8 cellular contexts compared by ENCODE assay signal in genomic region chr20:48769111-48769879, GRCh38. TPM values are rescaled to one million over a fixed set of nuclear protein-coding genes. Genes with fewer than 3 reads are reported as not detected.
DNase-seq lines count a peak whose midpoint lies in the region; ATAC-seq, FAIRE-seq and TF ChIP-seq lines count a peak whose summit lies in the region.

No MANE protein-coding gene starts in this region.

- H3K9ac ChIP-seq in HepG2 (ENCODE audit: insufficient read depth, low read depth, low read length), result no peak overlapping the region

- peaks cover 46 to 63% of the 10 kb centered on the region in 2 donors for H3K4me1 Mint-ChIP-seq in stimulated activated naive B cell treated with anti-CD40 and anti-IgM and Interleukin-4, amounts not matched to agents 10 μg/mL and 1 μg/mL and 100 μg/mL, for 72 hours

- WGBS in HepG2 (ENCODE audit: low lambda C conversion rate), result 32% methylated on average over 19 of the region's 19 CpGs
- whole genome bisulfite sequencing in gastroesophageal sphincter (ENCODE audit: low coverage in 1 of 2), 2 donors, result 61 to 74% methylated on average over 11 of the region's 19 CpGs

- TF ChIP-seq EP300 in HepG2 (IDR thresholded peaks at IDR 0.05; ENCODE audit: low read depth in 2 of 2, low read length in 2 of 2) (no peak), HepG2 (CRISPR knock-in tag; IDR thresholded peaks at IDR 0.05; ENCODE audit: borderline replicate concordance) (no peak), gastroesophageal sphincter (IDR thresholded peaks at IDR 0.05) (no peak)

- no TSS peak for BruUV-seq in HepG2 (replicated peaks; lab: Mats Ljungman, UMichigan)

- H3K9me3 ChIP-seq in HepG2 (ENCODE audit: low read length) (0 out of 2 replicates have a peak, but pooled peaks cover 4% of the 10 kb centered on the region), gastroesophageal sphincter (no peaks in the 10 kb centered on the region)

- DNase-seq in SHP77 (lab: John Stamatoyannopoulos, UW) (peak; percentile 40 to 54), SHP77 treated with DMSO at 0.1 percent for 48 hours (lab: John Stamatoyannopoulos, UW) (no peak), activated T-cell treated with anti-CD3 and anti-CD28 coated beads for 1 hour (ENCODE audit: low read depth) (peak; percentile 61), HepG2 (ENCODE audit: low spot score) (no peak), NCI-H128 (lab: John Stamatoyannopoulos, UW; ENCODE audit: unreplicated experiment) (no peak), NCI-H748 treated with DMSO at 0.1 percent for 48 hours (lab: John Stamatoyannopoulos, UW) (no peak)
- DNase-seq in stimulated activated naive B cell treated with anti-CD40 and anti-IgM and Interleukin-4, amounts not matched to agents 10 μg/mL and 1 μg/mL and 100 μg/mL, for 72 hours, result peak; percentile 58

- peaks cover 0 to 2% of the 10 kb centered on the region in 2 donors for H3K9me3 Mint-ChIP-seq in stimulated activated naive B cell treated with anti-CD40 and anti-IgM and Interleukin-4, amounts not matched to agents 10 μg/mL and 1 μg/mL and 100 μg/mL, for 72 hours

- in situ Hi-C loops in HepG2 (cut with HindIII; ENCODE audit: extremely low pct_ligation_motif_present, low pct_unique_long_range_greater_than_20kb), result no loop called here

- H3K36me3 ChIP-seq in HepG2 (replicated peaks in 1 of 2; ENCODE audit: control insufficient read depth in 1 of 2, insufficient read depth in 2 of 2, low read length in 2 of 2) (no peaks in the 10 kb centered on the region), gastroesophageal sphincter (no peaks in the 10 kb centered on the region)

- TF ChIP-seq CTCF in HepG2 (CRISPR knock-in tag; IDR thresholded peaks at IDR 0.05), result no peak
- TF ChIP-seq CTCF in gastroesophageal sphincter (IDR thresholded peaks at IDR 0.05), result no peak

- peaks cover 5 to 24% of the 10 kb centered on the region in 2 donors for H3K36me3 Mint-ChIP-seq in stimulated activated naive B cell treated with anti-CD40 and anti-IgM and Interleukin-4, amounts not matched to agents 10 μg/mL and 1 μg/mL and 100 μg/mL, for 72 hours

- no peaks in the 10 kb centered on the region for H4K20me1 ChIP-seq in HepG2 (ENCODE audit: insufficient read depth, low read length)

- intact Hi-C loops in HepG2 (cut with micrococcal nuclease; ENCODE audit: unreplicated experiment), result no loop called here

- no peaks in the 10 kb centered on the region for H3K79me2 ChIP-seq in HepG2 (ENCODE audit: insufficient read depth, low read length)

- ATAC-seq in HepG2, result no peak
- ATAC-seq in stimulated activated naive B cell treated with anti-CD40 and anti-IgM and Interleukin-4, amounts not matched to agents 10 μg/mL and 1 μg/mL and 100 μg/mL, for 72 hours (replicated peaks), result peak; percentile 74 to 78
- no peak for ATAC-seq in gastroesophageal sphincter

- POLR2A ChIA-PET in HepG2 (lab: Yijun Ruan, JAX), result no interaction called here

- no peak overlapping the region for H2AFZ ChIP-seq in HepG2 (ENCODE audit: low read length)

- CTCF ChIA-PET in HepG2 (lab: Yijun Ruan, JAX; ENCODE audit: low intra/inter-chr PET ratio, low total read pairs), result no interaction called here

- no peak for FAIRE-seq in HepG2 (lab: Jason Lieb, UNC)

- peak overlapping the region; percentile 73 for H3K27ac Mint-ChIP-seq in stimulated activated naive B cell treated with anti-CD40 and anti-IgM and Interleukin-4, amounts not matched to agents 10 μg/mL and 1 μg/mL and 100 μg/mL, for 72 hours

- no peak overlapping the region for H3K27ac ChIP-seq in HepG2 (ENCODE audit: extremely low read length, insufficient read depth, low read length)
- H3K27ac ChIP-seq in gastroesophageal sphincter, result no peak overlapping the region

- TF ChIP-seq POLR2A in HepG2 (IDR thresholded peaks at IDR 0.05; ENCODE audit: insufficient read depth in 1 of 2, low read depth in 2 of 2, low read length in 2 of 2) (no peak), gastroesophageal sphincter (IDR thresholded peaks at IDR 0.05) (no peak)

- H3K4me1 ChIP-seq in HepG2 (ENCODE audit: insufficient read depth, low read length) (no peaks in the 10 kb centered on the region), gastroesophageal sphincter (peaks cover 0 to 16% (median 0%) of the 10 kb centered on the region in 3 donors)

- H3K27me3 Mint-ChIP-seq in stimulated activated naive B cell treated with anti-CD40 and anti-IgM and Interleukin-4, amounts not matched to agents 10 μg/mL and 1 μg/mL and 100 μg/mL, for 72 hours, result no peaks in the 10 kb centered on the region

- no peak overlapping the region for H3K4me2 ChIP-seq in HepG2 (ENCODE audit: low read depth, low read length)

- no peak overlapping the region for H3K4me3 Mint-ChIP-seq in stimulated activated naive B cell treated with anti-CD40 and anti-IgM and Interleukin-4, amounts not matched to agents 10 μg/mL and 1 μg/mL and 100 μg/mL, for 72 hours

- H3K4me3 ChIP-seq in HepG2 (replicated peaks in 1 of 3; ENCODE audit: insufficient read depth in 1 of 3, low read depth in 2 of 3, low read length in 3 of 3) (no peak overlapping the region), gastroesophageal sphincter (no peak overlapping the region)

- no peak for TF ChIP-seq RAD21 in HepG2 (CRISPR knock-in tag; IDR thresholded peaks at IDR 0.05)

- H3K27me3 ChIP-seq in HepG2 (ENCODE audit: control insufficient read depth in 1 of 2, insufficient read depth in 2 of 2, low read length in 2 of 2) (peaks cover 8 to 48% of the 10 kb centered on the region in 2 experiments; a peak in 4 of 5 replicates), gastroesophageal sphincter (peaks cover 8% of the 10 kb centered on the region)

TF ChIP-seq in HepG2, 621 proteins besides CTCF, POLR2A, EP300 and RAD21:
- 0 out of 2 replicates have a peak, but pooled peaks have one; percentile 40 for TF ChIP-seq CREB1 (IDR thresholded peaks at IDR 0.05)
- no peak for TF ChIP-seq CREB1 (CRISPR knock-in tag; IDR thresholded peaks at IDR 0.05)
- 0 out of 2 replicates have a peak, but pooled peaks have one; percentile 17 for TF ChIP-seq ZMYM3 (CRISPR knock-in tag; IDR thresholded peaks at IDR 0.05)
- no peak for TF ChIP-seq STAG1 (CRISPR knock-in tag; IDR thresholded peaks at IDR 0.05)
- no peak for TF ChIP-seq ZNF484 (CRISPR knock-in tag; IDR thresholded peaks at IDR 0.05; ENCODE audit: borderline replicate concordance, low read depth)

RNA-seq across cellular contexts. Expression of gene PREX1, which starts 58.5 kb away (rescaled TPM):
- 0.02 and 0.06 TPM in 2 replicates for total RNA-seq in HepG2 (2016; rRNA removed; fragmentation: Illumina TruSeq; extraction: Trizol)
- under 0.01 TPM in 1 of 2 replicates, not detected in the other for total RNA-seq in HepG2 (2016; cell fraction: cytosol; rRNA removed; fragmentation: Illumina TruSeq; extraction: Trizol; ENCODE audit: low read depth)
- total RNA-seq in HepG2 (2016; cell fraction: insoluble cytoplasmic fraction; rRNA removed; fragmentation: Illumina TruSeq; extraction: Trizol), result 0.02 TPM in 1 of 2 replicates, not detected in the other
- 0.03 and 0.56 TPM in 2 replicates for total RNA-seq in HepG2 (2016; cell fraction: membrane; rRNA removed; fragmentation: Illumina TruSeq; extraction: Trizol)
- total RNA-seq in HepG2 (2016; cell fraction: nucleus; rRNA removed; fragmentation: Illumina TruSeq; extraction: Trizol), result not detected in 2 replicates
- 0.04 and 0.05 TPM in 2 replicates for polyA plus RNA-seq in HepG2 (2011; rRNA removed)
- 0.03 and 0.07 TPM in 2 replicates for polyA plus RNA-seq in HepG2 (2011; cell fraction: cytosol; rRNA removed)
- polyA plus RNA-seq in HepG2 (2011; cell fraction: nucleus; rRNA removed), result 0.17 and 0.19 TPM in 2 replicates
- polyA plus RNA-seq in HepG2 (2012), result 0.03 and 0.05 TPM in 2 replicates
- polyA plus RNA-seq in HepG2 (2016; cell fraction: cytosol; fragmentation: Illumina TruSeq; extraction: Trizol; ENCODE audit: low read depth), result 0.02 TPM in 1 of 2 replicates, not detected in the other
- polyA plus RNA-seq in HepG2 (2016; cell fraction: insoluble cytoplasmic fraction; fragmentation: Illumina TruSeq; extraction: Trizol; ENCODE audit: low read depth), result not detected in 2 replicates
- not detected in 2 replicates for polyA plus RNA-seq in HepG2 (2016; cell fraction: membrane; fragmentation: Illumina TruSeq; extraction: Trizol; ENCODE audit: low read depth)
- polyA plus RNA-seq in HepG2 (2016; cell fraction: nucleus; fragmentation: Illumina TruSeq; extraction: Trizol; ENCODE audit: insufficient read depth, low read depth), result not detected in 2 replicates
- 0.08 and 15.2 TPM in 2 replicates for polyA minus RNA-seq in HepG2 (2011; rRNA and poly(A)+ RNA removed; ENCODE audit: low replicate concordance)
- polyA minus RNA-seq in HepG2 (2011; cell fraction: cytosol; rRNA and poly(A)+ RNA removed), result 0.20 and 0.44 TPM in 2 replicates
- polyA minus RNA-seq in HepG2 (2011; cell fraction: nucleus; rRNA and poly(A)+ RNA removed), result 0.12 and 0.13 TPM in 2 replicates
- total RNA-seq in gastroesophageal sphincter, result 10 to 100 TPM; 16.3 to 35.7 (median 20.0) TPM

Comparison
In these comparisons a context has a peak if more than half of its experiments do, and no peak if none do; other contexts are left out.
1. DNase-seq: peak in SHP77 (2 of 2), activated T-cell treated with anti-CD3 and anti-CD28 coated beads for 1 hour (single experiment) and stimulated activated naive B cell treated with anti-CD40 and anti-IgM and Interleukin-4, amounts not matched to agents 10 μg/mL and 1 μg/mL and 100 μg/mL, for 72 hours (single experiment); none in SHP77 treated with DMSO at 0.1 percent for 48 hours (single experiment), HepG2 (single experiment), NCI-H128 (single experiment) and NCI-H748 treated with DMSO at 0.1 percent for 48 hours (single experiment).
2. ATAC-seq: peak in stimulated activated naive B cell treated with anti-CD40 and anti-IgM and Interleukin-4, amounts not matched to agents 10 μg/mL and 1 μg/mL and 100 μg/mL, for 72 hours (2 of 2); none in HepG2 (single experiment) and gastroesophageal sphincter (single experiment).
3. RNA of gene PREX1, which starts 58.5 kb away (total RNA-seq): 16.3 to 35.7 TPM in gastroesophageal sphincter; under 0.01 to 0.56 TPM in HepG2; every median in the first group is over 10 times any median in the second.